1 cellular context compared by ENCODE assay signal in the genomic region with DNA sequence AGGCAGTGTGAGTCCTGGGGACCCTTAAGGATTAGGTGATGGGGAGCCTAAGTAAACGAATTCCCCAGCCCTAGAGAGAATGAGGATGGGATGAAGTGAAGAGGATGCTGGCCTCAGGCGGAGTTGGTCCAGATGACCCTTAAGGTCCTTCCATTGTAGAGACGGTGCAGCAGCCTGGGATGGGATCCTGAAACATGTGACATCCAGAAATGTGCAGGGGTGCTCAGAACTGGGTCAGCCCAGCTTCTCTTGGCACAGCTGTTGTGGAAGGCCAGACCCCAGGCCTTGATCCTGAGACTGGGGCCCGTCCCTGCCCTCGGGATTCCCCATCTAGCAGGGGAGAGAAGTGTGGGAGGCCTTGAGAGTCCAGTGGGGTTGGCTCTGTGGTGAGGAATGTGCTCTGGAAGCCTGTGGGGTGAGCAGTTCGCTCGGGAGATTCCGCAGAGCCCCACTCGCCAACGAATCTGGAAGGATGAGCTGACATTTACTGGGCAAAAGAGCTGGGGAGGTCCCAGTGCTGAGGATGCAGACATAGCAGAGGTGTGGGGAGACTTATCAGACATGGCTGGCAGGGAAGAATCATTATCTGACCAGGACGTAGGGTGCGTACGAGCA.
TF ChIP-seq lines count a peak whose summit lies in the region.

No MANE protein-coding gene starts in this region.

TF ChIP-seq in HepG2, 621 proteins besides CTCF, POLR2A, EP300 and RAD21:
- TF ChIP-seq, protein P1, sequence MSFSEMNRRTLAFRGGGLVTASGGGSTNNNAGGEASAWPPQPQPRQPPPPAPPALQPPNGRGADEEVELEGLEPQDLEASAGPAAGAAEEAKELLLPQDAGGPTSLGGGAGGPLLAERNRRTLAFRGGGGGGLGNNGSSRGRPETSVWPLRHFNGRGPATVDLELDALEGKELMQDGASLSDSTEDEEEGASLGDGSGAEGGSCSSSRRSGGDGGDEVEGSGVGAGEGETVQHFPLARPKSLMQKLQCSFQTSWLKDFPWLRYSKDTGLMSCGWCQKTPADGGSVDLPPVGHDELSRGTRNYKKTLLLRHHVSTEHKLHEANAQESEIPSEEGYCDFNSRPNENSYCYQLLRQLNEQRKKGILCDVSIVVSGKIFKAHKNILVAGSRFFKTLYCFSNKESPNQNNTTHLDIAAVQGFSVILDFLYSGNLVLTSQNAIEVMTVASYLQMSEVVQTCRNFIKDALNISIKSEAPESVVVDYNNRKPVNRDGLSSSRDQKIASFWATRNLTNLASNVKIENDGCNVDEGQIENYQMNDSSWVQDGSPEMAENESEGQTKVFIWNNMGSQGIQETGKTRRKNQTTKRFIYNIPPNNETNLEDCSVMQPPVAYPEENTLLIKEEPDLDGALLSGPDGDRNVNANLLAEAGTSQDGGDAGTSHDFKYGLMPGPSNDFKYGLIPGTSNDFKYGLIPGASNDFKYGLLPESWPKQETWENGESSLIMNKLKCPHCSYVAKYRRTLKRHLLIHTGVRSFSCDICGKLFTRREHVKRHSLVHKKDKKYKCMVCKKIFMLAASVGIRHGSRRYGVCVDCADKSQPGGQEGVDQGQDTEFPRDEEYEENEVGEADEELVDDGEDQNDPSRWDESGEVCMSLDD (CRISPR knock-in tag; IDR thresholded peaks at IDR 0.05; ENCODE audit: borderline replicate concordance) = no peak
- no peak for TF ChIP-seq KLF12 (CRISPR knock-in tag; IDR thresholded peaks at IDR 0.05; ENCODE audit: borderline replicate concordance)
- no peak for TF ChIP-seq GATAD2A (CRISPR knock-in tag; IDR thresholded peaks at IDR 0.05)
- no peak for TF ChIP-seq NFATC3 (CRISPR knock-in tag; IDR thresholded peaks at IDR 0.05)
- TF ChIP-seq, protein P2, sequence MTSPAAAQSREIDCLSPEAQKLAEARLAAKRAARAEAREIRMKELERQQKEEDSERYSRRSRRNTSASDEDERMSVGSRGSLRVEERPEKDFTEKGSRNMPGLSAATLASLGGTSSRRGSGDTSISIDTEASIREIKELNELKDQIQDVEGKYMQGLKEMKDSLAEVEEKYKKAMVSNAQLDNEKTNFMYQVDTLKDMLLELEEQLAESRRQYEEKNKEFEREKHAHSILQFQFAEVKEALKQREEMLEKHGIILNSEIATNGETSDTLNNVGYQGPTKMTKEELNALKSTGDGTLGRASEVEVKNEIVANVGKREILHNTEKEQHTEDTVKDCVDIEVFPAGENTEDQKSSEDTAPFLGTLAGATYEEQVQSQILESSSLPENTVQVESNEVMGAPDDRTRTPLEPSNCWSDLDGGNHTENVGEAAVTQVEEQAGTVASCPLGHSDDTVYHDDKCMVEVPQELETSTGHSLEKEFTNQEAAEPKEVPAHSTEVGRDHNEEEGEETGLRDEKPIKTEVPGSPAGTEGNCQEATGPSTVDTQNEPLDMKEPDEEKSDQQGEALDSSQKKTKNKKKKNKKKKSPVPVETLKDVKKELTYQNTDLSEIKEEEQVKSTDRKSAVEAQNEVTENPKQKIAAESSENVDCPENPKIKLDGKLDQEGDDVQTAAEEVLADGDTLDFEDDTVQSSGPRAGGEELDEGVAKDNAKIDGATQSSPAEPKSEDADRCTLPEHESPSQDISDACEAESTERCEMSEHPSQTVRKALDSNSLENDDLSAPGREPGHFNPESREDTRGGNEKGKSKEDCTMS (CRISPR knock-in tag; conservative IDR thresholded peaks at IDR 0.05) = no peak
- no peak for TF ChIP-seq SOX6 (IDR thresholded peaks at IDR 0.05)
- no peak for TF ChIP-seq SOX6 (CRISPR knock-in tag; IDR thresholded peaks at IDR 0.05)
- TF ChIP-seq, protein P3, sequence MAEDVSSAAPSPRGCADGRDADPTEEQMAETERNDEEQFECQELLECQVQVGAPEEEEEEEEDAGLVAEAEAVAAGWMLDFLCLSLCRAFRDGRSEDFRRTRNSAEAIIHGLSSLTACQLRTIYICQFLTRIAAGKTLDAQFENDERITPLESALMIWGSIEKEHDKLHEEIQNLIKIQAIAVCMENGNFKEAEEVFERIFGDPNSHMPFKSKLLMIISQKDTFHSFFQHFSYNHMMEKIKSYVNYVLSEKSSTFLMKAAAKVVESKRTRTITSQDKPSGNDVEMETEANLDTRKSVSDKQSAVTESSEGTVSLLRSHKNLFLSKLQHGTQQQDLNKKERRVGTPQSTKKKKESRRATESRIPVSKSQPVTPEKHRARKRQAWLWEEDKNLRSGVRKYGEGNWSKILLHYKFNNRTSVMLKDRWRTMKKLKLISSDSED (CRISPR knock-in tag; IDR thresholded peaks at IDR 0.05) = no peak
- TF ChIP-seq CREB1 (IDR thresholded peaks at IDR 0.05) = no peak
- TF ChIP-seq CREB1 (CRISPR knock-in tag; IDR thresholded peaks at IDR 0.05) = no peak
- no peak for TF ChIP-seq ZNF746 (CRISPR knock-in tag; IDR thresholded peaks at IDR 0.05)
- no peak for TF ChIP-seq DNMT3B (CRISPR knock-in tag; conservative IDR thresholded peaks at IDR 0.05)
- no peak for TF ChIP-seq ZBTB7A (CRISPR knock-in tag; IDR thresholded peaks at IDR 0.05)
